Comparison of ENCODE assay signal across 1 cellular context in the genomic region with DNA sequence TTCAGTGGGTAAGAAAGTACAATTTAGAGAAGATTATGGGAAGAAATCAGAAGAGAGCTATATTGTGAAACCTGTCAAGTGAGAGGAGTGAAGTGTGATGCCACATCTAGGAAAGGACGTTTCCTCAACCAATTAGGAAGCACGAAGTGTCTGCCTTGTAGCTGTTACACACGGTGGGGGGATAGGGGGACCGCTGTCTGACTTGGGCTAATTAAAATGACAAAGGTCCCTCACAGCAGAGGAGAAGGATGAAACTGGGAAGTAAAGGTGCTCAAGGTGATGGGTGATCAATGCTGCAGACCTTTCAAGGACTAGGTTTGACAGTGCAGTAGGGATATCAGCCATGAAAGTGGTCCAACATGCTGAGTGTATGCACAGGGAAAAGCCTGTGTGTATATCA.
TF ChIP-seq lines count a peak whose summit lies in the region.

No MANE protein-coding gene starts in this region.

TF ChIP-seq in GM23338, 12 proteins besides CTCF, POLR2A, EP300 and RAD21 (continued from another document):
- TF ChIP-seq, protein P1, sequence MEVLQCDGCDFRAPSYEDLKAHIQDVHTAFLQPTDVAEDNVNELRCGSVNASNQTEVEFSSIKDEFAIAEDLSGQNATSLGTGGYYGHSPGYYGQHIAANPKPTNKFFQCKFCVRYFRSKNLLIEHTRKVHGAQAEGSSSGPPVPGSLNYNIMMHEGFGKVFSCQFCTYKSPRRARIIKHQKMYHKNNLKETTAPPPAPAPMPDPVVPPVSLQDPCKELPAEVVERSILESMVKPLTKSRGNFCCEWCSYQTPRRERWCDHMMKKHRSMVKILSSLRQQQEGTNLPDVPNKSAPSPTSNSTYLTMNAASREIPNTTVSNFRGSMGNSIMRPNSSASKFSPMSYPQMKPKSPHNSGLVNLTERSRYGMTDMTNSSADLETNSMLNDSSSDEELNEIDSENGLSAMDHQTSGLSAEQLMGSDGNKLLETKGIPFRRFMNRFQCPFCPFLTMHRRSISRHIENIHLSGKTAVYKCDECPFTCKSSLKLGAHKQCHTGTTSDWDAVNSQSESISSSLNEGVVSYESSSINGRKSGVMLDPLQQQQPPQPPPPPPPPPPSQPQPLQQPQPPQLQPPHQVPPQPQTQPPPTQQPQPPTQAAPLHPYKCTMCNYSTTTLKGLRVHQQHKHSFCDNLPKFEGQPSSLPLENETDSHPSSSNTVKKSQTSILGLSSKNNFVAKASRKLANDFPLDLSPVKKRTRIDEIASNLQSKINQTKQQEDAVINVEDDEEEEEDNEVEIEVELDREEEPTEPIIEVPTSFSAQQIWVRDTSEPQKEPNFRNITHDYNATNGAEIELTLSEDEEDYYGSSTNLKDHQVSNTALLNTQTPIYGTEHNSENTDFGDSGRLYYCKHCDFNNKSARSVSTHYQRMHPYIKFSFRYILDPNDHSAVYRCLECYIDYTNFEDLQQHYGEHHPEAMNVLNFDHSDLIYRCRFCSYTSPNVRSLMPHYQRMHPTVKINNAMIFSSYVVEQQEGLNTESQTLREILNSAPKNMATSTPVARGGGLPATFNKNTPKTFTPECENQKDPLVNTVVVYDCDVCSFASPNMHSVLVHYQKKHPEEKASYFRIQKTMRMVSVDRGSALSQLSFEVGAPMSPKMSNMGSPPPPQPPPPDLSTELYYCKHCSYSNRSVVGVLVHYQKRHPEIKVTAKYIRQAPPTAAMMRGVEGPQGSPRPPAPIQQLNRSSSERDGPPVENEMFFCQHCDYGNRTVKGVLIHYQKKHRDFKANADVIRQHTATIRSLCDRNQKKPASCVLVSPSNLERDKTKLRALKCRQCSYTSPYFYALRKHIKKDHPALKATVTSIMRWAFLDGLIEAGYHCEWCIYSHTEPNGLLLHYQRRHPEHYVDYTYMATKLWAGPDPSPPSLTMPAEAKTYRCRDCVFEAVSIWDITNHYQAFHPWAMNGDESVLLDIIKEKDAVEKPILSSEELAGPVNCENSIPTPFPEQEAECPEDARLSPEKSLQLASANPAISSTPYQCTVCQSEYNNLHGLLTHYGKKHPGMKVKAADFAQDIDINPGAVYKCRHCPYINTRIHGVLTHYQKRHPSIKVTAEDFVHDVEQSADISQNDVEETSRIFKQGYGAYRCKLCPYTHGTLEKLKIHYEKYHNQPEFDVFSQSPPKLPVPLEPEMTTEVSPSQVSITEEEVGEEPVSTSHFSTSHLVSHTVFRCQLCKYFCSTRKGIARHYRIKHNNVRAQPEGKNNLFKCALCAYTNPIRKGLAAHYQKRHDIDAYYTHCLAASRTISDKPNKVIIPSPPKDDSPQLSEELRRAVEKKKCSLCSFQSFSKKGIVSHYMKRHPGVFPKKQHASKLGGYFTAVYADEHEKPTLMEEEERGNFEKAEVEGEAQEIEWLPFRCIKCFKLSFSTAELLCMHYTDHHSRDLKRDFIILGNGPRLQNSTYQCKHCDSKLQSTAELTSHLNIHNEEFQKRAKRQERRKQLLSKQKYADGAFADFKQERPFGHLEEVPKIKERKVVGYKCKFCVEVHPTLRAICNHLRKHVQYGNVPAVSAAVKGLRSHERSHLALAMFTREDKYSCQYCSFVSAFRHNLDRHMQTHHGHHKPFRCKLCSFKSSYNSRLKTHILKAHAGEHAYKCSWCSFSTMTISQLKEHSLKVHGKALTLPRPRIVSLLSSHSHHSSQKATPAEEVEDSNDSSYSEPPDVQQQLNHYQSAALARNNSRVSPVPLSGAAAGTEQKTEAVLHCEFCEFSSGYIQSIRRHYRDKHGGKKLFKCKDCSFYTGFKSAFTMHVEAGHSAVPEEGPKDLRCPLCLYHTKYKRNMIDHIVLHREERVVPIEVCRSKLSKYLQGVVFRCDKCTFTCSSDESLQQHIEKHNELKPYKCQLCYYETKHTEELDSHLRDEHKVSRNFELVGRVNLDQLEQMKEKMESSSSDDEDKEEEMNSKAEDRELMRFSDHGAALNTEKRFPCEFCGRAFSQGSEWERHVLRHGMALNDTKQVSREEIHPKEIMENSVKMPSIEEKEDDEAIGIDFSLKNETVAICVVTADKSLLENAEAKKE (CRISPR knock-in tag; IDR thresholded peaks at IDR 0.05) = 0 out of 2 replicates have a peak, but pooled peaks have one; percentile 13
- TF ChIP-seq, protein P2, sequence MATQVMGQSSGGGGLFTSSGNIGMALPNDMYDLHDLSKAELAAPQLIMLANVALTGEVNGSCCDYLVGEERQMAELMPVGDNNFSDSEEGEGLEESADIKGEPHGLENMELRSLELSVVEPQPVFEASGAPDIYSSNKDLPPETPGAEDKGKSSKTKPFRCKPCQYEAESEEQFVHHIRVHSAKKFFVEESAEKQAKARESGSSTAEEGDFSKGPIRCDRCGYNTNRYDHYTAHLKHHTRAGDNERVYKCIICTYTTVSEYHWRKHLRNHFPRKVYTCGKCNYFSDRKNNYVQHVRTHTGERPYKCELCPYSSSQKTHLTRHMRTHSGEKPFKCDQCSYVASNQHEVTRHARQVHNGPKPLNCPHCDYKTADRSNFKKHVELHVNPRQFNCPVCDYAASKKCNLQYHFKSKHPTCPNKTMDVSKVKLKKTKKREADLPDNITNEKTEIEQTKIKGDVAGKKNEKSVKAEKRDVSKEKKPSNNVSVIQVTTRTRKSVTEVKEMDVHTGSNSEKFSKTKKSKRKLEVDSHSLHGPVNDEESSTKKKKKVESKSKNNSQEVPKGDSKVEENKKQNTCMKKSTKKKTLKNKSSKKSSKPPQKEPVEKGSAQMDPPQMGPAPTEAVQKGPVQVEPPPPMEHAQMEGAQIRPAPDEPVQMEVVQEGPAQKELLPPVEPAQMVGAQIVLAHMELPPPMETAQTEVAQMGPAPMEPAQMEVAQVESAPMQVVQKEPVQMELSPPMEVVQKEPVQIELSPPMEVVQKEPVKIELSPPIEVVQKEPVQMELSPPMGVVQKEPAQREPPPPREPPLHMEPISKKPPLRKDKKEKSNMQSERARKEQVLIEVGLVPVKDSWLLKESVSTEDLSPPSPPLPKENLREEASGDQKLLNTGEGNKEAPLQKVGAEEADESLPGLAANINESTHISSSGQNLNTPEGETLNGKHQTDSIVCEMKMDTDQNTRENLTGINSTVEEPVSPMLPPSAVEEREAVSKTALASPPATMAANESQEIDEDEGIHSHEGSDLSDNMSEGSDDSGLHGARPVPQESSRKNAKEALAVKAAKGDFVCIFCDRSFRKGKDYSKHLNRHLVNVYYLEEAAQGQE (IDR thresholded peaks at IDR 0.05; ENCODE audit: unreplicated experiment) = no peak
TF ChIP-seq in GM23338: peak in this region for 1.
